Comparison of ENCODE assay signal across 12 cellular contexts in genomic region chr15:64865998-64866520, GRCh38. TPM values are rescaled to one million over a fixed set of nuclear protein-coding genes. Genes with fewer than 3 reads are reported as not detected.
A peak's percentile ranks its signal among the peaks of the same experiment; 100 is the strongest.
DNase-seq lines count a peak whose midpoint lies in the region; ATAC-seq and TF ChIP-seq lines count a peak whose summit lies in the region.
"Had no signal": no experiment of that assay in that cellular context is flagged by ENCODE, and none has a peak within 500 bp of the region (broad histone marks: within the 10 kb centered on the region; RNA-seq: fewer than 3 reads in every experiment).

No MANE protein-coding gene starts in this region.

- intact Hi-C loops in esophagus squamous epithelium (cut with DNase I) (no loop called here), mucosa of descending colon (cut with DNase I, micrococcal nuclease) (no loop called here)

- no peak for TF ChIP-seq POLR2A in esophagus squamous epithelium (IDR thresholded peaks at IDR 0.05)

- H3K27ac ChIP-seq in esophagus squamous epithelium: peak overlapping the region; percentile 6 to 79 (median 60)
- H3K27ac ChIP-seq: pancreas had no signal

- ATAC-seq in mucosa of descending colon (peak; percentile 58), HG02763 (IDR thresholded peaks at IDR 0.05; ENCODE audit: unreplicated experiment) (no peak)

- H3K4me3 ChIP-seq in MG63: no peak overlapping the region
- H3K4me3 ChIP-seq in esophagus squamous epithelium: no peak overlapping the region
- no peak overlapping the region for H3K4me3 ChIP-seq in mucosa of descending colon
- H3K4me3 ChIP-seq: pancreas had no signal

- peaks cover 6 to 44% (median 12%) of the 10 kb centered on the region in 3 donors for H3K4me1 ChIP-seq in esophagus squamous epithelium
- peaks cover under 1% of the 10 kb centered on the region for H3K4me1 ChIP-seq in mucosa of descending colon (ENCODE audit: low read depth)
- H3K4me1 ChIP-seq: pancreas had no signal

- TF ChIP-seq CTCF in esophagus squamous epithelium (IDR thresholded peaks at IDR 0.05) (no peak), mucosa of descending colon (IDR thresholded peaks at IDR 0.05) (no peak), GM20000 (IDR thresholded peaks at IDR 0.05; ENCODE audit: extremely low read depth, missing control alignments) (no peak)

- peaks cover 34% of the 10 kb centered on the region for H3K36me3 ChIP-seq in MG63
- peaks cover 5 to 76% (median 8%) of the 10 kb centered on the region in 3 donors for H3K36me3 ChIP-seq in esophagus squamous epithelium
- H3K36me3 ChIP-seq in mucosa of descending colon (ENCODE audit: low read depth): no peaks in the 10 kb centered on the region
- H3K36me3 ChIP-seq: pancreas had no signal

- in situ Hi-C loops in ACHN (cut with HindIII; ENCODE audit: low pct_ligation_motif_present, low pct_unique_long_range_greater_than_20kb, low sequenced_read_pairs): no loop called here

- WGBS in esophagus squamous epithelium, 2 donors: 58 to 69% methylated on average over 6 of the region's 6 CpGs

- H3K9me3 ChIP-seq in MG63 (no peaks in the 10 kb centered on the region), esophagus squamous epithelium (no peaks in the 10 kb centered on the region), mucosa of descending colon (no peaks in the 10 kb centered on the region)
- H3K9me3 ChIP-seq: pancreas had no signal

- H3K27me3 ChIP-seq in MG63: no peaks in the 10 kb centered on the region
- H3K27me3 ChIP-seq in esophagus squamous epithelium: no peaks in the 10 kb centered on the region
- H3K27me3 ChIP-seq: pancreas had no signal

- DNase-seq in ACHN (peak; percentile 29), MG63 (peak; percentile 89), esophagus squamous epithelium (lab: John Stamatoyannopoulos, UW) (no peak), mucosa of descending colon (no peak), OCI-M2 (lab: John Stamatoyannopoulos, UW; ENCODE audit: unreplicated experiment) (no peak), 8988T (no peak), GM20000 (ENCODE audit: low spot score) (no peak)
- DNase-seq: activated CD4-positive, alpha-beta T cell treated with anti-CD3 and anti-CD28 coated beads for 1 hour; CD4-positive, alpha-beta memory T cell; pancreas; stimulated activated naive B cell treated with anti-CD40 and anti-IgM and Interleukin-4, amounts not matched to agents 10 μg/mL and 1 μg/mL and 100 μg/mL, for 72 hours had no signal

RNA-seq across cellular contexts. Expression of gene PLEKHO2, which starts 24.3 kb away (rescaled TPM):
- total RNA-seq in MG63 (2014; rRNA removed; shearing (Covaris generic); ENCODE audit: low replicate concordance): 10.9 and 25.0 TPM in 2 replicates
- total RNA-seq in esophagus squamous epithelium (10 to 100 TPM in 1 of 4 donors, 1 to 10 TPM in 3; 5.6 to 18.3 (median 7.2) TPM), mucosa of descending colon (10 to 100 TPM in 2 of 3 donors, 1 to 10 TPM in 1; 5.8 to 38.9 (median 15.9) TPM)

RNA-seq across cellular contexts. Expression of gene PIF1, which starts 40.6 kb away (rescaled TPM):
- 8.1 and 8.5 TPM in 2 replicates for total RNA-seq in MG63 (2014; rRNA removed; shearing (Covaris generic); ENCODE audit: low replicate concordance)
- total RNA-seq in esophagus squamous epithelium (10 to 100 TPM in 1 of 4 donors, 1 to 10 TPM in 3; 1.8 to 17.5 (median 3.8) TPM), mucosa of descending colon (10 to 100 TPM in 1 of 3 donors, 1 to 10 TPM in 2; 2.6 to 10.4 (median 5.0) TPM)

RNA-seq across cellular contexts. Expression of gene ANKDD1A, which starts 45.6 kb away (rescaled TPM):
- total RNA-seq in MG63 (2014; rRNA removed; shearing (Covaris generic); ENCODE audit: low replicate concordance): 3.3 and 4.7 TPM in 2 replicates
- total RNA-seq in esophagus squamous epithelium (1 to 10 TPM in 3 of 4 donors, under 1 TPM in 1; 0.45 to 7.8 (median 2.4) TPM), mucosa of descending colon (1 to 10 TPM; 1.4 to 6.7 (median 1.6) TPM)

Comparison
In these comparisons a context has a peak if more than half of its experiments do, and no peak if none do; other contexts are left out.
1. DNase-seq: peak in ACHN (single experiment) and MG63 (single experiment); none in esophagus squamous epithelium (single experiment), mucosa of descending colon (0 of 3), OCI-M2 (single experiment), 8988T (single experiment) and GM20000 (single experiment).